ENCODE assay signal across 23 cellular contexts in genomic region chr3:176005564-176005963, GRCh38.
DNase-seq lines count a peak whose midpoint lies in the region; ATAC-seq, FAIRE-seq and TF ChIP-seq lines count a peak whose summit lies in the region.
"Had no signal": no experiment of that assay in that cellular context is flagged by ENCODE, and none has a peak within 500 bp of the region (broad histone marks: within the 10 kb centered on the region; RNA-seq: fewer than 3 reads in every experiment).

No MANE protein-coding gene starts in this region.

- no peaks in the 10 kb centered on the region for H3K27me3 ChIP-seq in HCT116 (ENCODE audit: insufficient read depth, low read length)
- no peaks in the 10 kb centered on the region for H3K27me3 ChIP-seq in astrocyte (ENCODE audit: insufficient read depth, low read length)

- ATAC-seq in HCT116 (no peak), GM19467 (IDR thresholded peaks at IDR 0.05; ENCODE audit: unreplicated experiment) (no peak)
- ATAC-seq: GM12878, GM23338, HepG2 had no signal

- H2AFZ ChIP-seq in HCT116 (ENCODE audit: low read depth, low read length, poor library complexity, severe bottlenecking), result peak overlapping the region; percentile 29
- no peak overlapping the region for H2AFZ ChIP-seq in astrocyte (ENCODE audit: low read depth, low read length)
- H2AFZ ChIP-seq: GM23338 had no signal

- POLR2A ChIA-PET in HCT116 (lab: Charles Lee), result no interaction called here

- H3K27me3 Mint-ChIP-seq in astrocyte (ENCODE audit: low read depth, unreplicated experiment), result no peaks in the 10 kb centered on the region
- H3K27me3 Mint-ChIP-seq: CD4-positive, alpha-beta memory T cell; IgD-negative memory B cell had no signal

- TF ChIP-seq POLR2A in HCT116 (IDR thresholded peaks at IDR 0.05; ENCODE audit: borderline replicate concordance, extremely low read depth, insufficient read depth, insufficient read length), result no peak

- H3K79me2 ChIP-seq in HCT116 (ENCODE audit: insufficient read depth, low read length) (no peaks in the 10 kb centered on the region), astrocyte (ENCODE audit: insufficient read depth, low read length) (no peaks in the 10 kb centered on the region)

- no peaks in the 10 kb centered on the region for H3K9me3 ChIP-seq in HCT116 (ENCODE audit: control insufficient read depth in 1 of 2, insufficient read depth in 1 of 2, low read depth in 1 of 2, low read length in 2 of 2)
- H3K9me3 ChIP-seq in astrocyte (ENCODE audit: insufficient read depth, low read depth, low read length), result no peaks in the 10 kb centered on the region

- H3K36me3 ChIP-seq in HCT116 (ENCODE audit: control insufficient read depth in 1 of 2, insufficient read depth in 2 of 2, low read length in 2 of 2) (no peaks in the 10 kb centered on the region), astrocyte (ENCODE audit: insufficient read depth, low read length) (no peaks in the 10 kb centered on the region)

- H3K4me3 ChIP-seq in HCT116 (replicated peaks in 1 of 2; ENCODE audit: low read depth in 1 of 2, low read length in 2 of 2), result no peak overlapping the region
- H3K4me3 ChIP-seq in astrocyte (ENCODE audit: insufficient read depth, low read depth, low read length), result no peak overlapping the region
- H3K4me3 ChIP-seq: GM12878, GM23338 had no signal

- H3K27ac Mint-ChIP-seq in astrocyte (ENCODE audit: unreplicated experiment), result no peak overlapping the region
- H3K27ac Mint-ChIP-seq: CD14-positive monocyte; CD4-positive, alpha-beta memory T cell; HFFc6; IgD-negative memory B cell had no signal

- H3K9me3 Mint-ChIP-seq in astrocyte (ENCODE audit: unreplicated experiment), result no peaks in the 10 kb centered on the region
- H3K9me3 Mint-ChIP-seq: GM23338, HFFc6 had no signal

- H3K4me2 ChIP-seq in HCT116 (ENCODE audit: low read length), result no peak overlapping the region
- H3K4me2 ChIP-seq in astrocyte (ENCODE audit: low read length), result no peak overlapping the region

- FAIRE-seq in astrocyte (lab: Jason Lieb, UNC), result peak; percentile 41
- FAIRE-seq: GM12878, GM19239, H54, HepG2 had no signal

- no peaks in the 10 kb centered on the region for H4K20me1 ChIP-seq in HCT116 (ENCODE audit: insufficient read depth)
- no peaks in the 10 kb centered on the region for H4K20me1 ChIP-seq in astrocyte (ENCODE audit: insufficient read depth, low read length)

- intact Hi-C loops in HCT116 (cut with micrococcal nuclease), result no loop called here

- TF ChIP-seq CTCF in HCT116 (IDR thresholded peaks at IDR 0.05 in 2 of 3, conservative IDR thresholded peaks at IDR 0.05 in 1 of 3; ENCODE audit: borderline replicate concordance in 1 of 3, insufficient read depth in 1 of 3, low read depth in 2 of 3, low read length in 2 of 3), result no peak
- TF ChIP-seq CTCF in astrocyte (IDR thresholded peaks at IDR 0.05; ENCODE audit: insufficient read depth, low read depth, low read length), result no peak

- DNase-seq in NCI-H2081 (lab: John Stamatoyannopoulos, UW) (peak; percentile 19 to 26), NCI-H2081 treated with DMSO at 0.1 percent for 48 hours (lab: John Stamatoyannopoulos, UW) (no peak), HCT116 (ENCODE audit: low read depth, low spot score) (no peak), astrocyte (ENCODE audit: low read depth) (no peak), ureter (ENCODE audit: low spot score) (no peak), C1 segment of cervical spinal cord (lab: John Stamatoyannopoulos, UW) (no peak)
- DNase-seq in activated effector memory CD4-positive, alpha-beta T cell treated with anti-CD3 and anti-CD28 coated beads, Interleukin-2, amount 50 U/mL, for 16 hours, result no peak
- DNase-seq: AML-193; CD4-positive, alpha-beta memory T cell; DMS79 treated with DMSO at 0.1 percent for 48 hours; EL; HCEC 1CT; HFFc6; KBM-7 had no signal

- H3K9me2 ChIP-seq in HCT116 (ENCODE audit: insufficient read depth), result no peaks in the 10 kb centered on the region

- no peak for TF ChIP-seq RAD21 in HCT116 (IDR thresholded peaks at IDR 0.05; ENCODE audit: low read depth)

- H3K9ac ChIP-seq in HCT116 (ENCODE audit: low read length), result no peak overlapping the region
- H3K9ac ChIP-seq in astrocyte (ENCODE audit: low read length), result no peak overlapping the region

- H3K4me1 ChIP-seq in HCT116 (ENCODE audit: control insufficient read depth in 1 of 2, insufficient read depth in 2 of 2, low read length in 2 of 2), result no peaks in the 10 kb centered on the region
- H3K4me1 ChIP-seq in astrocyte (ENCODE audit: insufficient read depth, low read length), result no peaks in the 10 kb centered on the region

- no peaks in the 10 kb centered on the region for H3K36me3 Mint-ChIP-seq in astrocyte (ENCODE audit: low read depth, unreplicated experiment)
- H3K36me3 Mint-ChIP-seq: CD14-positive monocyte; CD4-positive, alpha-beta memory T cell; IgD-negative memory B cell had no signal

- no TSS peak for BruUV-seq in HCT116 (replicated peaks; lab: Mats Ljungman, UMichigan)

- H3K4me1 Mint-ChIP-seq in astrocyte (ENCODE audit: low read depth, unreplicated experiment), result no peaks in the 10 kb centered on the region
- H3K4me1 Mint-ChIP-seq: CD14-positive monocyte; CD4-positive, alpha-beta memory T cell; IgD-negative memory B cell had no signal

- RAD21 ChIA-PET in HCT116 (lab: Charles Lee; ENCODE audit: low non-redundant PET in 1 of 2, low total read pairs in 2 of 2, uncharacterized antibody in 2 of 2, unreplicated experiment in 2 of 2), result no interaction called here

- H3K27ac ChIP-seq in HCT116 (ENCODE audit: low read depth, low read length) (no peak overlapping the region), astrocyte (ENCODE audit: low read depth, low read length) (no peak overlapping the region)
- H3K27ac ChIP-seq: 22Rv1 had no signal

- H3K4me3 Mint-ChIP-seq in astrocyte (ENCODE audit: unreplicated experiment), result no peak overlapping the region
- H3K4me3 Mint-ChIP-seq: CD14-positive monocyte; CD4-positive, alpha-beta memory T cell; GM23338; HFFc6; IgD-negative memory B cell had no signal

- CTCF ChIA-PET in HCT116 (lab: Charles Lee), result no interaction called here

TF ChIP-seq in HCT116, 20 proteins besides CTCF, POLR2A, EP300 and RAD21 (continues in another document):
- TF ChIP-seq EGR1 (IDR thresholded peaks at IDR 0.05; ENCODE audit: low read depth) (no peak), EZH2phosphoT487 (IDR thresholded peaks at IDR 0.05; ENCODE audit: borderline replicate concordance) (no peak), SRF (IDR thresholded peaks at IDR 0.05; ENCODE audit: low read depth) (no peak), CEBPB (IDR thresholded peaks at IDR 0.05; ENCODE audit: low read depth) (no peak), ZBTB33 (IDR thresholded peaks at IDR 0.05; ENCODE audit: extremely low read depth, insufficient replicate concordance, low read length) (no peak), EZH2 (IDR thresholded peaks at IDR 0.05) (no peak), SP1 (IDR thresholded peaks at IDR 0.05; ENCODE audit: low read depth) (no peak), ZFX (IDR thresholded peaks at IDR 0.05) (no peak), FOSL1 (IDR thresholded peaks at IDR 0.05; ENCODE audit: low read depth) (no peak), TCF7L2 (IDR thresholded peaks at IDR 0.05; ENCODE audit: borderline replicate concordance, extremely low read depth, insufficient read depth, insufficient read length) (no peak), YY1 (IDR thresholded peaks at IDR 0.05; ENCODE audit: extremely low read depth, insufficient replicate concordance, low read depth, low read length) (no peak), SIN3A (IDR thresholded peaks at IDR 0.05; ENCODE audit: low read depth) (no peak), ATF3 (IDR thresholded peaks at IDR 0.05) (no peak)
- TF ChIP-seq, protein P1, sequence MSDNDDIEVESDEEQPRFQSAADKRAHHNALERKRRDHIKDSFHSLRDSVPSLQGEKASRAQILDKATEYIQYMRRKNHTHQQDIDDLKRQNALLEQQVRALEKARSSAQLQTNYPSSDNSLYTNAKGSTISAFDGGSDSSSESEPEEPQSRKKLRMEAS (IDR thresholded peaks at IDR 0.05), result no peak

Comparison
In these comparisons a context has a peak if more than half of its experiments do, and no peak if none do; other contexts are left out.
1. DNase-seq: peak in NCI-H2081 (2 of 2); none in NCI-H2081 treated with DMSO at 0.1 percent for 48 hours (single experiment), HCT116 (single experiment), astrocyte (single experiment), ureter (single experiment), C1 segment of cervical spinal cord (0 of 14) and activated effector memory CD4-positive, alpha-beta T cell treated with anti-CD3 and anti-CD28 coated beads, Interleukin-2, amount 50 U/mL, for 16 hours (single experiment).